Comparison of ENCODE assay signal across 23 cellular contexts in the genomic region with DNA sequence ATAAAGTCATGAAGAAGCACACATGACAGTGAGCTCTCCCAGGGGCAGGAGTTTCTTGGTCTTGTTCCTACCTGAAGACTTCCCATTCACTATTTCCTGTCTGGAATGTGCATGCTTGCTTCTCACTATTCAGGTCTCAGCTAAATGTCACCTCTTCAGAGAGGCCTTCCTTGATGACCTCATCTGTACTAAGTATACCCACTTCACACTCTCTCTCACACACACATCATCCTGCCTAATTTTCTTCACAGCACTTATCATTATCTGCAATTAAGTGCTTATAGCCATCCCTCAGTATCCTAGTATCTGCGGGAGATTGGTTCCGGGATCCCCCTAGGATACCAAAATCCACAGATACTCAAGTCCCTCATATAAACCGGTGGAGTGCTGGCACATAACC.
A peak's percentile ranks its signal among the peaks of the same experiment; 100 is the strongest.
DNase-seq lines count a peak whose midpoint lies in the region; ATAC-seq, FAIRE-seq and TF ChIP-seq lines count a peak whose summit lies in the region.
"Had no signal": no experiment of that assay in that cellular context is flagged by ENCODE, and none has a peak within 500 bp of the region (broad histone marks: within the 10 kb centered on the region; RNA-seq: fewer than 3 reads in every experiment).

No MANE protein-coding gene starts in this region.

- ATAC-seq in HepG2 (no peak), right lobe of liver (no peak), HG02798 (IDR thresholded peaks at IDR 0.05; ENCODE audit: poor library complexity, unreplicated experiment) (no peak)
- ATAC-seq: HCT116, Panc1 had no signal

- H3K27me3 ChIP-seq in HepG2 (ENCODE audit: control insufficient read depth in 1 of 2, insufficient read depth in 2 of 2, low read length in 2 of 2) = no peaks in the 10 kb centered on the region
- no peaks in the 10 kb centered on the region for H3K27me3 ChIP-seq in right lobe of liver
- H3K27me3 ChIP-seq in hepatocyte = no peaks in the 10 kb centered on the region
- H3K27me3 ChIP-seq: MG63 had no signal

- intact Hi-C loops in HepG2 (cut with micrococcal nuclease; ENCODE audit: unreplicated experiment) (no loop called here), right lobe of liver (cut with DNase I) (no loop called here)

- POLR2A ChIA-PET in HepG2 (lab: Yijun Ruan, JAX) = no interaction called here
- POLR2A ChIA-PET in HEK293 (lab: Yijun Ruan, JAX) = no interaction called here
- POLR2A ChIA-PET in activated CD4-positive, alpha-beta T cell treated with anti-CD3 and anti-CD28 coated beads, Interleukin-2, amount 10 ng/mL, durations not matched to agents 7 days and 5 days (lab: Charles Lee) = no interaction called here

- no peaks in the 10 kb centered on the region for H3K36me3 Mint-ChIP-seq in nephron (ENCODE audit: low read depth)
- H3K36me3 Mint-ChIP-seq in activated CD4-positive, alpha-beta T cell treated with anti-CD3 and anti-CD28 coated beads, Interleukin-2, amount 10 ng/mL, durations not matched to agents 7 days and 5 days (ENCODE audit: low read depth) = peaks cover 6% of the 10 kb centered on the region
- H3K36me3 Mint-ChIP-seq: CD4-positive, alpha-beta memory T cell had no signal

- H3K9me2 ChIP-seq in hepatocyte (replicated peaks; ENCODE audit: insufficient read depth) = no peaks in the 10 kb centered on the region

- H4K20me1 ChIP-seq in HepG2 (ENCODE audit: insufficient read depth, low read length) (no peaks in the 10 kb centered on the region), hepatocyte (ENCODE audit: insufficient read depth, poor library complexity, severe bottlenecking) (no peaks in the 10 kb centered on the region)

- no peak overlapping the region for H3K4me2 ChIP-seq in HepG2 (ENCODE audit: low read depth, low read length)
- H3K4me2 ChIP-seq in hepatocyte = no peak overlapping the region

- WGBS in HepG2 (ENCODE audit: low lambda C conversion rate) = 2% methylated on average over 3 of the region's 3 CpGs
- 76% methylated on average over 3 of the region's 3 CpGs for WGBS in right lobe of liver (ENCODE audit: insufficient coverage, low coverage, low lambda C conversion rate, missing lambda C conversion rate)
- 67% methylated on average over 3 of the region's 3 CpGs for WGBS in hepatocyte (ENCODE audit: low lambda C conversion rate, missing lambda C conversion rate)

- H2AFZ ChIP-seq in HepG2 (ENCODE audit: low read length) (no peak overlapping the region), hepatocyte (no peak overlapping the region)

- in situ Hi-C loops in HepG2 (cut with HindIII; ENCODE audit: extremely low pct_ligation_motif_present, low pct_unique_long_range_greater_than_20kb) = no loop called here

- no peak for FAIRE-seq in HepG2 (lab: Jason Lieb, UNC)

- no peak for TF ChIP-seq RAD21 in HepG2 (CRISPR knock-in tag; IDR thresholded peaks at IDR 0.05)

- H3K27ac ChIP-seq in HepG2 (ENCODE audit: extremely low read length, insufficient read depth, low read length) (no peak overlapping the region), right lobe of liver (no peak overlapping the region), HEK293 (ENCODE audit: extremely low read depth, low read depth, low read length) (no peak overlapping the region), hepatocyte (peak overlapping the region; percentile 24)
- H3K27ac ChIP-seq: SK-N-MC had no signal

- H3K36me3 ChIP-seq in HepG2 (replicated peaks in 1 of 2; ENCODE audit: control insufficient read depth in 1 of 2, insufficient read depth in 2 of 2, low read length in 2 of 2) = no peaks in the 10 kb centered on the region
- H3K36me3 ChIP-seq in right lobe of liver = no peaks in the 10 kb centered on the region
- no peaks in the 10 kb centered on the region for H3K36me3 ChIP-seq in HEK293 (ENCODE audit: control insufficient read depth in 2 of 2, insufficient read depth in 1 of 2, low read length in 2 of 2)
- no peaks in the 10 kb centered on the region for H3K36me3 ChIP-seq in hepatocyte (replicated peaks; ENCODE audit: insufficient read depth, low read depth)
- H3K36me3 ChIP-seq: MG63 had no signal

- H3K79me2 ChIP-seq in HepG2 (ENCODE audit: insufficient read depth, low read length) (no peaks in the 10 kb centered on the region), hepatocyte (no peaks in the 10 kb centered on the region)

- peaks cover 5% of the 10 kb centered on the region for H3K27me3 Mint-ChIP-seq in nephron (ENCODE audit: low read depth)
- H3K27me3 Mint-ChIP-seq in activated CD4-positive, alpha-beta T cell treated with anti-CD3 and anti-CD28 coated beads, Interleukin-2, amount 10 ng/mL, durations not matched to agents 7 days and 5 days = no peaks in the 10 kb centered on the region
- H3K27me3 Mint-ChIP-seq: CD4-positive, alpha-beta memory T cell had no signal

- CTCF ChIA-PET in HepG2 (lab: Yijun Ruan, JAX; ENCODE audit: low intra/inter-chr PET ratio, low total read pairs) (no interaction called here), HEK293 (lab: Yijun Ruan, JAX) (interaction anchor here (0.8 kb wide), 1 partner anchor 111 kb away, joined by 6 read pairs; no protein-coding TSS in a partner anchor)
- CTCF ChIA-PET in activated CD4-positive, alpha-beta T cell treated with anti-CD3 and anti-CD28 coated beads, Interleukin-2, amount 10 ng/mL, durations not matched to agents 7 days and 5 days (lab: Charles Lee) = interaction anchor here (0.5 kb wide), 1 partner anchor 179 kb away, joined by 3 read pairs; no protein-coding TSS in a partner anchor

- H3K4me1 ChIP-seq in HepG2 (ENCODE audit: insufficient read depth, low read length) = no peaks in the 10 kb centered on the region
- no peaks in the 10 kb centered on the region for H3K4me1 ChIP-seq in right lobe of liver
- H3K4me1 ChIP-seq in HEK293 (ENCODE audit: control insufficient read depth, insufficient read depth, low read length) = no peaks in the 10 kb centered on the region
- H3K4me1 ChIP-seq in hepatocyte (ENCODE audit: insufficient read depth) = peaks cover 12% of the 10 kb centered on the region

- BruUV-seq in HepG2 (replicated peaks; lab: Mats Ljungman, UMichigan) = no TSS peak

- H3K27ac Mint-ChIP-seq in nephron = peak overlapping the region; percentile 52 to 89 (median 82)
- no peak overlapping the region for H3K27ac Mint-ChIP-seq in activated CD4-positive, alpha-beta T cell treated with anti-CD3 and anti-CD28 coated beads, Interleukin-2, amount 10 ng/mL, durations not matched to agents 7 days and 5 days
- H3K27ac Mint-ChIP-seq: CD4-positive, alpha-beta memory T cell had no signal

- no peak for DNase-seq in HepG2 (ENCODE audit: low spot score)
- no peak for DNase-seq in right lobe of liver
- no peak for DNase-seq in hepatocyte (ENCODE audit: low spot score)
- no peak for DNase-seq in activated CD4-positive, alpha-beta T cell treated with anti-CD3 and anti-CD28 coated beads, Interleukin-2, amount 10 ng/mL, durations not matched to agents 7 days and 5 days
- no peak for DNase-seq in GM03348 (ENCODE audit: low spot score)
- DNase-seq: C1 segment of cervical spinal cord; CD4-positive, alpha-beta memory T cell; DMS153; KG1; MG63; NCI-H1105 treated with DMSO at 0.1 percent for 48 hours; NCI-H187; NCI-H2081 treated with DMSO at 0.1 percent for 48 hours; NCI-H2171; NCI-H446; NCI-H524 treated with DMSO at 0.1 percent for 48 hours; SIG-M5 had no signal

- no peak overlapping the region for H3K9ac ChIP-seq in HepG2 (ENCODE audit: insufficient read depth, low read depth, low read length)

- H3K4me3 Mint-ChIP-seq in nephron = no peak overlapping the region
- no peak overlapping the region for H3K4me3 Mint-ChIP-seq in activated CD4-positive, alpha-beta T cell treated with anti-CD3 and anti-CD28 coated beads, Interleukin-2, amount 10 ng/mL, durations not matched to agents 7 days and 5 days
- H3K4me3 Mint-ChIP-seq: CD4-positive, alpha-beta memory T cell had no signal

- TF ChIP-seq POLR2A in HepG2 (IDR thresholded peaks at IDR 0.05; ENCODE audit: insufficient read depth in 1 of 2, low read depth in 2 of 2, low read length in 2 of 2) (no peak), right lobe of liver (IDR thresholded peaks at IDR 0.05) (no peak)

- TF ChIP-seq CTCF in HepG2 (CRISPR knock-in tag; IDR thresholded peaks at IDR 0.05) = no peak
- TF ChIP-seq CTCF in right lobe of liver (IDR thresholded peaks at IDR 0.05) = no peak
- TF ChIP-seq CTCF in HEK293 (tag by site-specific recombination; IDR thresholded peaks at IDR 0.05) = no peak
- no peak for TF ChIP-seq CTCF in hepatocyte (IDR thresholded peaks at IDR 0.05; ENCODE audit: poor library complexity)
- no peak for TF ChIP-seq CTCF in nephron (IDR thresholded peaks at IDR 0.05; ENCODE audit: unreplicated experiment in 3 of 3)

- H3K9me3 Mint-ChIP-seq in nephron = peaks cover 2% of the 10 kb centered on the region
- peaks cover 2% of the 10 kb centered on the region for H3K9me3 Mint-ChIP-seq in activated CD4-positive, alpha-beta T cell treated with anti-CD3 and anti-CD28 coated beads, Interleukin-2, amount 10 ng/mL, durations not matched to agents 7 days and 5 days
- H3K9me3 Mint-ChIP-seq: CD4-positive, alpha-beta memory T cell had no signal

- no peak for TF ChIP-seq EP300 in HepG2 (IDR thresholded peaks at IDR 0.05; ENCODE audit: low read depth in 2 of 2, low read length in 2 of 2)
- no peak for TF ChIP-seq EP300 in HepG2 (CRISPR knock-in tag; IDR thresholded peaks at IDR 0.05; ENCODE audit: borderline replicate concordance)

- H3K4me3 ChIP-seq in HepG2 (replicated peaks in 1 of 3; ENCODE audit: insufficient read depth in 1 of 3, low read depth in 2 of 3, low read length in 3 of 3) = no peak overlapping the region
- H3K4me3 ChIP-seq in right lobe of liver = no peak overlapping the region
- H3K4me3 ChIP-seq in HEK293 (ENCODE audit: low read depth, low read length) = no peak overlapping the region
- no peak overlapping the region for H3K4me3 ChIP-seq in hepatocyte
- H3K4me3 ChIP-seq: MG63, SK-N-MC had no signal

- H3K4me1 Mint-ChIP-seq in nephron = peaks cover 12% of the 10 kb centered on the region
- H3K4me1 Mint-ChIP-seq in activated CD4-positive, alpha-beta T cell treated with anti-CD3 and anti-CD28 coated beads, Interleukin-2, amount 10 ng/mL, durations not matched to agents 7 days and 5 days = no peaks in the 10 kb centered on the region
- H3K4me1 Mint-ChIP-seq: CD4-positive, alpha-beta memory T cell had no signal

- H3K9me3 ChIP-seq in HepG2 (ENCODE audit: low read length) (no peaks in the 10 kb centered on the region), right lobe of liver (no peaks in the 10 kb centered on the region), HEK293 (ENCODE audit: control insufficient read depth, insufficient read depth, low read depth, low read length) (no peaks in the 10 kb centered on the region), hepatocyte (ENCODE audit: low read depth) (no peaks in the 10 kb centered on the region)
- H3K9me3 ChIP-seq: MG63 had no signal

TF ChIP-seq in HepG2, 621 proteins besides CTCF, POLR2A, EP300 and RAD21 (continues in another document):
- TF ChIP-seq SOX5 (CRISPR knock-in tag; IDR thresholded peaks at IDR 0.05; ENCODE audit: borderline replicate concordance) = no peak
- no peak for TF ChIP-seq ZSCAN31 (CRISPR knock-in tag; IDR thresholded peaks at IDR 0.05; ENCODE audit: low read depth)

TF ChIP-seq in HEK293, 187 proteins besides CTCF, POLR2A, EP300 and RAD21 (continues in another document):
- TF ChIP-seq GLIS2 (tag by site-specific recombination; IDR thresholded peaks at IDR 0.05) (no peak), ZNF654 (tag by site-specific recombination; IDR thresholded peaks at IDR 0.05; ENCODE audit: low read depth) (no peak), ZNF426 (tag by site-specific recombination; IDR thresholded peaks at IDR 0.05) (no peak)
